ENCODE assay signal across 19 cellular contexts in the genomic region with DNA sequence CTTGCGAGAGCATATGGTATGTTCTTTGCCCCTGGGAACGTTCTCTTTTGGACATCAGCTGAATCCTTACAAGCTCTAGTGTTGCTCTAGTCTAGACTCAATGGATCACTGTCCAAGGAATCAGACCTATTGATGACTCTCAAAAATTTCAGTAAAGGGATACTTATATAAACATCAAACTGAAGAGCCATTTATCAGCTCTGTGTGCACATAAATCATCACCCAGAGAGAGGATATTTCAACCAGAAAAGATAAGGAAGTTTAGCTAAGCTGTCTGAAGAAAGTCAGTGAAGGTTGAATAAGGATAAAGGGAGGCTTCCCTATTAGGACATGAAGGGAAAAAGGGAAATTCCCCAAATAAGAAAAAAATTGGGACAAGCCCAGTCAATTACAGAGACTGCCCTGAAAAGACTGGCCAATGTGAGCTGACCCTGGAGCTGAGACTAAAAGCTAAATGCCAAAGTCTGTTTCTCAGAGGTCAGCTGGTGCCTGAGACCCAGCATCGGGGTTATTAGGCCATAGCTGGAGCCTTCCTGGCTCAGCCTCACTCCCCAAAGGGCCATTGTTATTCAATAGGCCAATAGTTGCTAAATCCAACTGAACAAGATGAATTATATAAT.
A peak's percentile ranks its signal among the peaks of the same experiment; 100 is the strongest.
DNase-seq lines count a peak whose midpoint lies in the region; ATAC-seq, FAIRE-seq and TF ChIP-seq lines count a peak whose summit lies in the region.
"Had no signal": no experiment of that assay in that cellular context is flagged by ENCODE, and none has a peak within 500 bp of the region (broad histone marks: within the 10 kb centered on the region; RNA-seq: fewer than 3 reads in every experiment).

No MANE protein-coding gene starts in this region.

- H3K27me3 ChIP-seq in endothelial cell of umbilical vein (ENCODE audit: control insufficient read depth in 2 of 2, insufficient read depth in 2 of 2, low read length in 2 of 2) (no peaks in the 10 kb centered on the region), psoas muscle (ENCODE audit: insufficient read depth in 3 of 3, low read length in 2 of 3) (no peaks in the 10 kb centered on the region), small intestine (ENCODE audit: control insufficient read depth in 2 of 2, insufficient read depth in 2 of 2, low read length in 2 of 2) (no peaks in the 10 kb centered on the region)
- H3K27me3 ChIP-seq: colonic mucosa, foreskin keratinocyte had no signal

- no peaks in the 10 kb centered on the region for H3K79me2 ChIP-seq in endothelial cell of umbilical vein (ENCODE audit: control insufficient read depth, insufficient read depth, low read length)

- POLR2A ChIA-PET in endothelial cell of umbilical vein (lab: Charles Lee): no interaction called here

- TF ChIP-seq POLR2A in endothelial cell of umbilical vein (IDR thresholded peaks at IDR 0.05; ENCODE audit: low read depth, low read length): no peak

- H3K9me1 ChIP-seq in endothelial cell of umbilical vein (replicated peaks; ENCODE audit: control insufficient read depth, extremely low read depth, insufficient read depth, low read length): no peaks in the 10 kb centered on the region

- no peaks in the 10 kb centered on the region for H4K20me1 ChIP-seq in endothelial cell of umbilical vein (replicated peaks; ENCODE audit: control insufficient read depth, extremely low read depth, insufficient read depth, low read length)

- H3K4me1 ChIP-seq in endothelial cell of umbilical vein (ENCODE audit: control insufficient read depth, extremely low read depth, insufficient read depth, low read length): no peaks in the 10 kb centered on the region
- no peaks in the 10 kb centered on the region for H3K4me1 ChIP-seq in psoas muscle
- peaks cover 0 to 3% of the 10 kb centered on the region in 2 donors for H3K4me1 ChIP-seq in small intestine (ENCODE audit: control insufficient read depth in 2 of 2, insufficient read depth in 1 of 2, low read depth in 1 of 2, low read length in 1 of 2)
- H3K4me1 ChIP-seq: colonic mucosa, foreskin keratinocyte had no signal

- BruUV-seq in endothelial cell of umbilical vein (replicated peaks; lab: Mats Ljungman, UMichigan): no TSS peak

- no peak overlapping the region for H3K4me3 ChIP-seq in endothelial cell of umbilical vein (replicated peaks in 1 of 3; ENCODE audit: insufficient read depth in 1 of 3, low read depth in 1 of 3, low read length in 3 of 3)
- no peak overlapping the region for H3K4me3 ChIP-seq in psoas muscle
- H3K4me3 ChIP-seq in small intestine (ENCODE audit: low read depth in 1 of 2, low read length in 2 of 2): no peak overlapping the region
- H3K4me3 ChIP-seq: colonic mucosa, GM12878, thoracic aorta had no signal

- TF ChIP-seq CTCF in endothelial cell of umbilical vein (IDR thresholded peaks at IDR 0.05; ENCODE audit: extremely low read depth in 1 of 2, insufficient read depth in 1 of 2, low read depth in 1 of 2, low read length in 2 of 2): no peak
- TF ChIP-seq CTCF in psoas muscle (IDR thresholded peaks at IDR 0.05): no peak

- dilution Hi-C loops in endothelial cell of umbilical vein (cut with MboI; ENCODE audit: extremely low pct_ligation_motif_present, low sequenced_read_pairs): no loop called here

- CTCF ChIA-PET in endothelial cell of umbilical vein (lab: Charles Lee): interaction anchor here (0.9 to 1.4 kb wide), 4 partner anchors 9 to 457 kb away, joined by 3 to 4 read pairs (median 4); no protein-coding TSS in a partner anchor

- peak; percentile 31 for FAIRE-seq in endothelial cell of umbilical vein (lab: Jason Lieb, UNC)
- FAIRE-seq in small intestine (lab: Jason Lieb, UNC): no peak
- FAIRE-seq: GM12878, keratinocyte had no signal

- ATAC-seq in left cardiac atrium (peak; percentile 82 to 92), psoas muscle (peak in 3 of 4 donors; percentile 66 to 81 (median 72)), GM19452 (IDR thresholded peaks at IDR 0.05; ENCODE audit: unreplicated experiment) (no peak)
- ATAC-seq: foreskin keratinocyte, GM12878 had no signal

- WGBS in psoas muscle, 3 donors: 50 to 61% (median 56%) methylated on average over 3 of the region's 3 CpGs
- 82 to 89% (median 84%) methylated on average over 3 of the region's 3 CpGs for WGBS in small intestine, 3 donors

- H3K9me3 ChIP-seq in endothelial cell of umbilical vein (replicated peaks; ENCODE audit: control insufficient read depth, insufficient read depth, low read length) (no peaks in the 10 kb centered on the region), psoas muscle (no peaks in the 10 kb centered on the region), small intestine (ENCODE audit: control insufficient read depth, low read depth) (no peaks in the 10 kb centered on the region)
- H3K9me3 ChIP-seq: colonic mucosa, thoracic aorta had no signal

- H2AFZ ChIP-seq in endothelial cell of umbilical vein (ENCODE audit: low read depth, low read length): no peak overlapping the region

- H3K27ac ChIP-seq in endothelial cell of umbilical vein (ENCODE audit: insufficient read depth, low read depth, low read length) (no peak overlapping the region), psoas muscle (no peak overlapping the region), small intestine (ENCODE audit: low read depth in 1 of 2, low read length in 1 of 2) (no peak overlapping the region)
- H3K27ac ChIP-seq: colonic mucosa, foreskin keratinocyte, thoracic aorta had no signal

- DNase-seq in endothelial cell of umbilical vein (ENCODE audit: low read depth, low spot score) (no peak), left cardiac atrium (peak; percentile 31), psoas muscle (peak; percentile 44 to 73), NCI-H187 treated with DMSO at 0.1 percent for 48 hours (lab: John Stamatoyannopoulos, UW) (no peak), NCI-H2227 treated with DMSO at 0.1 percent for 48 hours (lab: John Stamatoyannopoulos, UW) (no peak), small intestine (no peak)
- DNase-seq: activated CD4-positive, alpha-beta T cell treated with anti-CD3 and anti-CD28 coated beads, Interleukin-2, amount 10 ng/mL, durations not matched to agents 24 days and 14 days; activated CD8-positive, alpha-beta memory T cell treated with anti-CD3 and anti-CD28 coated beads, Interleukin-2, amount 50 U/mL, for 4 hours; activated naive CD8-positive, alpha-beta T cell treated with anti-CD3 and anti-CD28 coated beads, Interleukin-2, amount 10 ng/mL, durations not matched to agents 7 days and 5 days; colonic mucosa; foreskin keratinocyte; NCI-H1436; NCI-H69; stimulated activated CD4-positive, alpha-beta T cell treated with anti-CD3 and anti-CD28 coated beads, Interleukin-12 subunit alpha, Interleukin-12 subunit beta, amount 100 ng/mL, for 4 hours; T-helper 1 cell had no signal

- no peak overlapping the region for H3K9ac ChIP-seq in endothelial cell of umbilical vein (replicated peaks; ENCODE audit: extremely low read depth, insufficient read depth, low read length)

- H3K36me3 ChIP-seq in endothelial cell of umbilical vein (ENCODE audit: control insufficient read depth in 2 of 2, extremely low read depth in 1 of 2, insufficient read depth in 2 of 2, low read length in 2 of 2) (no peaks in the 10 kb centered on the region), psoas muscle (ENCODE audit: insufficient read depth in 1 of 2, low read depth in 1 of 2) (no peaks in the 10 kb centered on the region), small intestine (ENCODE audit: control insufficient read depth in 2 of 2, insufficient read depth in 2 of 2, low read length in 2 of 2) (no peaks in the 10 kb centered on the region)
- H3K36me3 ChIP-seq: colonic mucosa, thoracic aorta had no signal

- H3K4me2 ChIP-seq in endothelial cell of umbilical vein (ENCODE audit: insufficient read depth, low read length): no peak overlapping the region

- intact Hi-C loops in endothelial cell of umbilical vein (cut with micrococcal nuclease): no loop called here
- intact Hi-C loops in left cardiac atrium (cut with DNase I): no loop called here
- intact Hi-C loops in psoas muscle (cut with DNase I): no loop called here

TF ChIP-seq in endothelial cell of umbilical vein, 7 proteins besides CTCF, POLR2A, EP300 and RAD21:
- TF ChIP-seq MYC (IDR thresholded peaks at IDR 0.05; ENCODE audit: low read depth, low read length) (no peak), GATA2 (IDR thresholded peaks at IDR 0.05; ENCODE audit: insufficient read depth, insufficient read length, low read depth, low read length) (no peak), EZH2 (IDR thresholded peaks at IDR 0.05; ENCODE audit: borderline replicate concordance, low read depth, low read length, severe bottlenecking) (no peak), FOS (IDR thresholded peaks at IDR 0.05; ENCODE audit: borderline replicate concordance, insufficient read depth, low read length) (no peak), POLR2AphosphoS5 (IDR thresholded peaks at IDR 0.05; ENCODE audit: insufficient read depth, low read depth, low read length) (no peak), JUN (IDR thresholded peaks at IDR 0.05; ENCODE audit: borderline replicate concordance, insufficient read depth, insufficient read length, low read depth) (no peak)
- TF ChIP-seq, protein P1, sequence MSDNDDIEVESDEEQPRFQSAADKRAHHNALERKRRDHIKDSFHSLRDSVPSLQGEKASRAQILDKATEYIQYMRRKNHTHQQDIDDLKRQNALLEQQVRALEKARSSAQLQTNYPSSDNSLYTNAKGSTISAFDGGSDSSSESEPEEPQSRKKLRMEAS (IDR thresholded peaks at IDR 0.05; ENCODE audit: insufficient read depth, insufficient read length): no peak
TF ChIP-seq in endothelial cell of umbilical vein: peak in this region for 0.

Comparison
In these comparisons a context has a peak if more than half of its experiments do, and no peak if none do; other contexts are left out.
1. DNase-seq: peak in left cardiac atrium (single experiment) and psoas muscle (2 of 2); none in endothelial cell of umbilical vein (single experiment), NCI-H187 treated with DMSO at 0.1 percent for 48 hours (single experiment), NCI-H2227 treated with DMSO at 0.1 percent for 48 hours (single experiment) and small intestine (single experiment).